1 cellular context compared by ENCODE assay signal in genomic region chr4:40621229-40621591, GRCh38.
TF ChIP-seq lines count a peak whose summit lies in the region.

No MANE protein-coding gene starts in this region.

TF ChIP-seq in GM12878, 131 proteins besides CTCF, POLR2A, EP300 and RAD21 (continued from another document):
- TF ChIP-seq FOXM1 (IDR thresholded peaks at IDR 0.05; ENCODE audit: low read depth, low read length), result peak; percentile 40; the same call in 1 of the 2 replicates
- TF ChIP-seq MTA2 (IDR thresholded peaks at IDR 0.05; ENCODE audit: low read depth), result no peak
- no peak for TF ChIP-seq POU2F2 (IDR thresholded peaks at IDR 0.05; ENCODE audit: borderline replicate concordance, low read depth, low read length)
- no peak for TF ChIP-seq MEF2B (IDR thresholded peaks at IDR 0.05; ENCODE audit: partially characterized antibody, poor library complexity, severe bottlenecking)
- TF ChIP-seq EGR1 (IDR thresholded peaks at IDR 0.05; ENCODE audit: borderline replicate concordance in 1 of 2, low read depth in 2 of 2, low read length in 2 of 2), result no peak
- no peak for TF ChIP-seq CREM (IDR thresholded peaks at IDR 0.05; ENCODE audit: low read depth)
- TF ChIP-seq TAF1 (IDR thresholded peaks at IDR 0.05; ENCODE audit: borderline replicate concordance, low read depth, low read length), result no peak
- TF ChIP-seq MXI1 (IDR thresholded peaks at IDR 0.05; ENCODE audit: low read depth, low read length), result 0 out of 2 replicates have a peak, but pooled peaks have one; percentile 36
- no peak for TF ChIP-seq RUNX3 (IDR thresholded peaks at IDR 0.05; ENCODE audit: low read length)
